Comparison of ENCODE assay signal across 25 cellular contexts in genomic region chr6:1386310-1386709, GRCh38. TPM values are rescaled to one million over a fixed set of nuclear protein-coding genes. Genes with fewer than 3 reads are reported as not detected.
"Had no signal": no experiment of that assay in that cellular context is flagged by ENCODE, and none has a peak within 500 bp of the region (broad histone marks: within the 10 kb centered on the region; RNA-seq: fewer than 3 reads in every experiment).

No MANE protein-coding gene starts in this region.

- H3K4me3 ChIP-seq: coronary artery, neural progenitor cell, psoas muscle, thoracic aorta, upper lobe of right lung had no signal

- H3K36me3 ChIP-seq: neural progenitor cell, thoracic aorta, upper lobe of right lung had no signal

- H2AFZ ChIP-seq: neural progenitor cell had no signal

- H3K9ac ChIP-seq: neural progenitor cell had no signal

- H3K4me2 ChIP-seq: neural progenitor cell had no signal

- H3K9me3 ChIP-seq: psoas muscle, thoracic aorta, upper lobe of right lung had no signal

- DNase-seq: activated CD4-positive, alpha-beta T cell treated with anti-CD3 and anti-CD28 coated beads for 48 hours; activated CD4-positive, CD25-positive, alpha-beta regulatory T cell; activated CD8-positive, alpha-beta T cell treated with anti-CD3 and anti-CD28 coated beads, Interleukin-2, amount 10 ng/mL, durations not matched to agents 7 days and 5 days; activated naive CD4-positive, alpha-beta T cell treated with anti-CD3 and anti-CD28 coated beads for 36 hours; activated T-cell treated with anti-CD3 and anti-CD28 coated beads, Interleukin-2, amount 50 U/mL, for 24 hours; anterior cingulate cortex; caudate nucleus; effector CD4-positive, alpha-beta T cell; hippocampal formation; naive B cell; psoas muscle; small intestine; stimulated activated CD4-positive, alpha-beta T cell treated with anti-CD3 and anti-CD28 coated beads, Interleukin-15, amount 100 ng/mL, for 24 hours; stimulated activated CD4-positive, alpha-beta T cell treated with anti-CD3 and anti-CD28 coated beads, Interleukin-2, amount 100 ng/mL, for 48 hours; T-cell; upper lobe of right lung had no signal

- H3K27ac ChIP-seq: coronary artery, neural progenitor cell, psoas muscle, thoracic aorta, upper lobe of right lung had no signal

- ATAC-seq: activated CD8-positive, alpha-beta T cell treated with anti-CD3 and anti-CD28 coated beads, Interleukin-2, amount 10 ng/mL, durations not matched to agents 7 days and 5 days; esophagus mucosa; psoas muscle; SK-N-SH treated with all-trans-retinoic acid at 6 μM for 48 hours; stimulated activated effector memory CD8-positive, alpha-beta T cell treated with anti-CD3 and anti-CD28 coated beads, Interleukin-12 subunit alpha, Interleukin-12 subunit beta, amount 100 ng/mL, for 72 hours; T-cell; upper lobe of right lung had no signal

RNA-seq across cellular contexts. Expression of gene FOXF2, which starts 3.1 kb away (rescaled TPM):
- total RNA-seq: activated CD8-positive, alpha-beta T cell treated with anti-CD3 and anti-CD28 coated beads, Interleukin-2, amount 10 ng/mL, durations not matched to agents 7 days and 5 days; activated naive CD4-positive, alpha-beta T cell treated with anti-CD3 and anti-CD28 coated beads for 36 hours; activated T-helper 2 cell treated with anti-CD3 and anti-CD28 coated beads, Interferon-gamma antibody, Interleukin-2, Interleukin-4, amounts not matched to agents 10 μg/mL and 5 μg/mL and 100 μg/mL, durations not matched to agents 14 hours and 24 hours and 36 hours; fibroblast of villous mesenchyme; lung microvascular endothelial cell; T-cell had no signal
